In genomic region chr2:73177645-73178255, GRCh38 we compare ENCODE assay signal across 1 cellular context.
TF ChIP-seq lines count a peak whose summit lies in the region.

No MANE protein-coding gene starts in this region.

TF ChIP-seq in GM23338, 12 proteins besides CTCF, POLR2A, EP300 and RAD21 (continued from another document):
- TF ChIP-seq NANOG (IDR thresholded peaks at IDR 0.05; ENCODE audit: borderline replicate concordance) = no peak
- no peak for TF ChIP-seq CREB1 (CRISPR knock-in tag; IDR thresholded peaks at IDR 0.05; ENCODE audit: low read depth)
- TF ChIP-seq REST (IDR thresholded peaks at IDR 0.05; ENCODE audit: unreplicated experiment) = no peak
- no peak for TF ChIP-seq ZNF114 (CRISPR knock-in tag; IDR thresholded peaks at IDR 0.05)
- TF ChIP-seq STAT1 (IDR thresholded peaks at IDR 0.05; ENCODE audit: unreplicated experiment) = no peak
- TF ChIP-seq POLR2AphosphoS5 (IDR thresholded peaks at IDR 0.05; ENCODE audit: low read depth) = no peak
- TF ChIP-seq JUNB (IDR thresholded peaks at IDR 0.05; ENCODE audit: unreplicated experiment) = no peak
- TF ChIP-seq ZNF331 (CRISPR knock-in tag; IDR thresholded peaks at IDR 0.05; ENCODE audit: low read depth) = no peak
- TF ChIP-seq ETS1 (IDR thresholded peaks at IDR 0.05) = no peak
